Comparison of ENCODE assay signal across 1 cellular context in the genomic region with DNA sequence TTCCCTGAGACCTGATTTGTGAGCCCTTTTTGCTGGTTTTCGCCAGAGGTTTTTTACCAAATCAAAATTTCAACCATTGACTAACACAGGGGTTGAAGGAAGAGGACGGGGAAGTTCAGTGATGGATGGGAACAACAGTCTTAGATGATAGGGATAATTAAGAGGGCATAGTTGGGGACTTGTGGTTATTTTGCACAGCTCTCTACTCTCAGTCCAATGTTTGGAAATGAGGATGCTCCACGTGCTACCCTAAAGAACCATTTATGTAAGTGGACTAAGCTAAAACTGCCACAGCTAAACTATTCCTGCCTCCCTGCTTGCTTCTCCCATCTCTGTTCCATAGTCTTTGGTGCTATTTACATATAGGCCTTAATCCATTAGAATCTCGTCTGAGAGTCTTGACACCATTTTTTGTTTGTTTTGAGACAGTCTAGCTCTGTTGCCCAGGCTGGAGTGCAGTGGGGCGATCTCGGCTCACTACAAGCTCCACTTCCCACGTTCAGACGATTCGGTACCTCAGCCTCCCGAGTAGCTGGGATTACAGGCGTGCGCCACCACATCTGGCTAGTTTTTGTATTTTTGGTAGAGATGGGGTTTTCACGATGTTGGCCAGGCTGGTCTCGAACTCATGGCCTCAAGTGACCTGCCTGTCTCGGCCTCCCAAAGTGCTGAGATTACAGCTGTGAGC.
TF ChIP-seq lines count a peak whose summit lies in the region.

No MANE protein-coding gene starts in this region.

TF ChIP-seq in K562, 482 proteins besides CTCF, POLR2A, EP300 and RAD21 (continued from another document and continues in another):
- TF ChIP-seq, protein P1, sequence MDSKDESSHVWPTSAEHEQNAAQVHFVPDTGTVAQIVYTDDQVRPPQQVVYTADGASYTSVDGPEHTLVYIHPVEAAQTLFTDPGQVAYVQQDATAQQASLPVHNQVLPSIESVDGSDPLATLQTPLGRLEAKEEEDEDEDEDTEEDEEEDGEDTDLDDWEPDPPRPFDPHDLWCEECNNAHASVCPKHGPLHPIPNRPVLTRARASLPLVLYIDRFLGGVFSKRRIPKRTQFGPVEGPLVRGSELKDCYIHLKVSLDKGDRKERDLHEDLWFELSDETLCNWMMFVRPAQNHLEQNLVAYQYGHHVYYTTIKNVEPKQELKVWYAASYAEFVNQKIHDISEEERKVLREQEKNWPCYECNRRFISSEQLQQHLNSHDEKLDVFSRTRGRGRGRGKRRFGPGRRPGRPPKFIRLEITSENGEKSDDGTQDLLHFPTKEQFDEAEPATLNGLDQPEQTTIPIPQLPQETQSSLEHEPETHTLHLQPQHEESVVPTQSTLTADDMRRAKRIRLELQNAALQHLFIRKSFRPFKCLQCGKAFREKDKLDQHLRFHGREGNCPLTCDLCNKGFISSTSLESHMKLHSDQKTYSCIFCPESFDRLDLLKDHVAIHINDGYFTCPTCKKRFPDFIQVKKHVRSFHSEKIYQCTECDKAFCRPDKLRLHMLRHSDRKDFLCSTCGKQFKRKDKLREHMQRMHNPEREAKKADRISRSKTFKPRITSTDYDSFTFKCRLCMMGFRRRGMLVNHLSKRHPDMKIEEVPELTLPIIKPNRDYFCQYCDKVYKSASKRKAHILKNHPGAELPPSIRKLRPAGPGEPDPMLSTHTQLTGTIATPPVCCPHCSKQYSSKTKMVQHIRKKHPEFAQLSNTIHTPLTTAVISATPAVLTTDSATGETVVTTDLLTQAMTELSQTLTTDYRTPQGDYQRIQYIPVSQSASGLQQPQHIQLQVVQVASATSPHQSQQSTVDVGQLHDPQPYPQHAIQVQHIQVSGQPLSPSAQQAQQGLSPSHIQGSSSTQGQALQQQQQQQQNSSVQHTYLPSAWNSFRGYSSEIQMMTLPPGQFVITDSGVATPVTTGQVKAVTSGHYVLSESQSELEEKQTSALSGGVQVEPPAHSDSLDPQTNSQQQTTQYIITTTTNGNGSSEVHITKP (IDR thresholded peaks at IDR 0.05; ENCODE audit: partially characterized antibody) = no peak
- TF ChIP-seq SIX5 (IDR thresholded peaks at IDR 0.05; ENCODE audit: borderline replicate concordance in 1 of 2, insufficient read depth in 1 of 2, low read depth in 1 of 2, low read length in 2 of 2) (no peak), ZNF134 (CRISPR knock-in tag; conservative IDR thresholded peaks at IDR 0.05) (no peak), ZNF699 (CRISPR knock-in tag; IDR thresholded peaks at IDR 0.05; ENCODE audit: insufficient replicate concordance) (no peak), CBFB (CRISPR knock-in tag; IDR thresholded peaks at IDR 0.05) (no peak), BRCA1 (IDR thresholded peaks at IDR 0.05) (no peak), BRCA1 (CRISPR knock-in tag; IDR thresholded peaks at IDR 0.05) (no peak), SRF (CRISPR knock-in tag; IDR thresholded peaks at IDR 0.05) (no peak), ZNF282 (CRISPR knock-in tag; IDR thresholded peaks at IDR 0.05) (no peak), RBM17 (IDR thresholded peaks at IDR 0.05; ENCODE audit: borderline replicate concordance, low read depth, low read length) (no peak), SMC3 (conservative IDR thresholded peaks at IDR 0.05; ENCODE audit: insufficient read depth, low read depth, low read length) (no peak), CBX3 (IDR thresholded peaks at IDR 0.05; ENCODE audit: borderline replicate concordance in 1 of 2, low read length in 2 of 2) (no peak), ZNF444 (CRISPR knock-in tag; IDR thresholded peaks at IDR 0.05) (no peak), MCM3 (IDR thresholded peaks at IDR 0.05) (no peak), MAFG (tag; conservative IDR thresholded peaks at IDR 0.05) (no peak), FOSL1 (tag; conservative IDR thresholded peaks at IDR 0.05) (0 out of 2 replicates have a peak, but pooled peaks have one; percentile 9), POU5F1 (IDR thresholded peaks at IDR 0.05; ENCODE audit: borderline replicate concordance, low read depth, low read length, partially characterized antibody) (no peak), GTF2E2 (tag; IDR thresholded peaks at IDR 0.05) (no peak), PHF21A (IDR thresholded peaks at IDR 0.05; ENCODE audit: borderline replicate concordance, low read depth) (no peak), HDGF (IDR thresholded peaks at IDR 0.05) (no peak), ZNF583 (CRISPR knock-in tag; IDR thresholded peaks at IDR 0.05) (0 out of 2 replicates have a peak, but pooled peaks have one; percentile 1), ATF1 (CRISPR knock-in tag; IDR thresholded peaks at IDR 0.05) (no peak), ATF1 (tag; IDR thresholded peaks at IDR 0.05) (no peak), CSDE1 (IDR thresholded peaks at IDR 0.05) (peak in 1 of 2 experiments; percentile 24; a peak in 1 of 4 replicates), PRPF4 (IDR thresholded peaks at IDR 0.05; ENCODE audit: insufficient read depth, low read depth, low read length, poor library complexity, severe bottlenecking) (no peak), ZNF165 (CRISPR knock-in tag; IDR thresholded peaks at IDR 0.05; ENCODE audit: borderline replicate concordance) (no peak), OTX1 (CRISPR knock-in tag; IDR thresholded peaks at IDR 0.05) (no peak)
- TF ChIP-seq, protein P2, sequence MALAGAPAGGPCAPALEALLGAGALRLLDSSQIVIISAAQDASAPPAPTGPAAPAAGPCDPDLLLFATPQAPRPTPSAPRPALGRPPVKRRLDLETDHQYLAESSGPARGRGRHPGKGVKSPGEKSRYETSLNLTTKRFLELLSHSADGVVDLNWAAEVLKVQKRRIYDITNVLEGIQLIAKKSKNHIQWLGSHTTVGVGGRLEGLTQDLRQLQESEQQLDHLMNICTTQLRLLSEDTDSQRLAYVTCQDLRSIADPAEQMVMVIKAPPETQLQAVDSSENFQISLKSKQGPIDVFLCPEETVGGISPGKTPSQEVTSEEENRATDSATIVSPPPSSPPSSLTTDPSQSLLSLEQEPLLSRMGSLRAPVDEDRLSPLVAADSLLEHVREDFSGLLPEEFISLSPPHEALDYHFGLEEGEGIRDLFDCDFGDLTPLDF (CRISPR knock-in tag; IDR thresholded peaks at IDR 0.05) = no peak
- TF ChIP-seq, protein P3, sequence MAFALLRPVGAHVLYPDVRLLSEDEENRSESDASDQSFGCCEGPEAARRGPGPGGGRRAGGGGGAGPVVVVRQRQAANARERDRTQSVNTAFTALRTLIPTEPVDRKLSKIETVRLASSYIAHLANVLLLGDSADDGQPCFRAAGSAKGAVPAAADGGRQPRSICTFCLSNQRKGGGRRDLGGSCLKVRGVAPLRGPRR (CRISPR knock-in tag; IDR thresholded peaks at IDR 0.05) = no peak
- TF ChIP-seq, protein P4, sequence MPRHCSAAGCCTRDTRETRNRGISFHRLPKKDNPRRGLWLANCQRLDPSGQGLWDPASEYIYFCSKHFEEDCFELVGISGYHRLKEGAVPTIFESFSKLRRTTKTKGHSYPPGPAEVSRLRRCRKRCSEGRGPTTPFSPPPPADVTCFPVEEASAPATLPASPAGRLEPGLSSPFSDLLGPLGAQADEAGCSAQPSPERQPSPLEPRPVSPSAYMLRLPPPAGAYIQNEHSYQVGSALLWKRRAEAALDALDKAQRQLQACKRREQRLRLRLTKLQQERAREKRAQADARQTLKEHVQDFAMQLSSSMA (CRISPR knock-in tag; IDR thresholded peaks at IDR 0.05) = no peak
- TF ChIP-seq, protein P5, sequence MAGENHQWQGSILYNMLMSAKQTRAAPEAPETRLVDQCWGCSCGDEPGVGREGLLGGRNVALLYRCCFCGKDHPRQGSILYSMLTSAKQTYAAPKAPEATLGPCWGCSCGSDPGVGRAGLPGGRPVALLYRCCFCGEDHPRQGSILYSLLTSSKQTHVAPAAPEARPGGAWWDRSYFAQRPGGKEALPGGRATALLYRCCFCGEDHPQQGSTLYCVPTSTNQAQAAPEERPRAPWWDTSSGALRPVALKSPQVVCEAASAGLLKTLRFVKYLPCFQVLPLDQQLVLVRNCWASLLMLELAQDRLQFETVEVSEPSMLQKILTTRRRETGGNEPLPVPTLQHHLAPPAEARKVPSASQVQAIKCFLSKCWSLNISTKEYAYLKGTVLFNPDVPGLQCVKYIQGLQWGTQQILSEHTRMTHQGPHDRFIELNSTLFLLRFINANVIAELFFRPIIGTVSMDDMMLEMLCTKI (IDR thresholded peaks at IDR 0.05; ENCODE audit: partially characterized antibody) = no peak
- TF ChIP-seq, protein P6, sequence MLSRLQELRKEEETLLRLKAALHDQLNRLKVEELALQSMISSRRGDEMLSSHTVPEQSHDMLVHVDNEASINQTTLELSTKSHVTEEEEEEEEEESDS (CRISPR knock-in tag; IDR thresholded peaks at IDR 0.05) = no peak
- TF ChIP-seq, protein P7, sequence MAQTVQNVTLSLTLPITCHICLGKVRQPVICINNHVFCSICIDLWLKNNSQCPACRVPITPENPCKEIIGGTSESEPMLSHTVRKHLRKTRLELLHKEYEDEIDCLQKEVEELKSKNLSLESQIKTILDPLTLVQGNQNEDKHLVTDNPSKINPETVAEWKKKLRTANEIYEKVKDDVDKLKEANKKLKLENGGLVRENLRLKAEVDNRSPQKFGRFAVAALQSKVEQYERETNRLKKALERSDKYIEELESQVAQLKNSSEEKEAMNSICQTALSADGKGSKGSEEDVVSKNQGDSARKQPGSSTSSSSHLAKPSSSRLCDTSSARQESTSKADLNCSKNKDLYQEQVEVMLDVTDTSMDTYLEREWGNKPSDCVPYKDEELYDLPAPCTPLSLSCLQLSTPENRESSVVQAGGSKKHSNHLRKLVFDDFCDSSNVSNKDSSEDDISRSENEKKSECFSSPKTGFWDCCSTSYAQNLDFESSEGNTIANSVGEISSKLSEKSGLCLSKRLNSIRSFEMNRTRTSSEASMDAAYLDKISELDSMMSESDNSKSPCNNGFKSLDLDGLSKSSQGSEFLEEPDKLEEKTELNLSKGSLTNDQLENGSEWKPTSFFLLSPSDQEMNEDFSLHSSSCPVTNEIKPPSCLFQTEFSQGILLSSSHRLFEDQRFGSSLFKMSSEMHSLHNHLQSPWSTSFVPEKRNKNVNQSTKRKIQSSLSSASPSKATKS (CRISPR knock-in tag; IDR thresholded peaks at IDR 0.05) = no peak
- TF ChIP-seq, protein P8, sequence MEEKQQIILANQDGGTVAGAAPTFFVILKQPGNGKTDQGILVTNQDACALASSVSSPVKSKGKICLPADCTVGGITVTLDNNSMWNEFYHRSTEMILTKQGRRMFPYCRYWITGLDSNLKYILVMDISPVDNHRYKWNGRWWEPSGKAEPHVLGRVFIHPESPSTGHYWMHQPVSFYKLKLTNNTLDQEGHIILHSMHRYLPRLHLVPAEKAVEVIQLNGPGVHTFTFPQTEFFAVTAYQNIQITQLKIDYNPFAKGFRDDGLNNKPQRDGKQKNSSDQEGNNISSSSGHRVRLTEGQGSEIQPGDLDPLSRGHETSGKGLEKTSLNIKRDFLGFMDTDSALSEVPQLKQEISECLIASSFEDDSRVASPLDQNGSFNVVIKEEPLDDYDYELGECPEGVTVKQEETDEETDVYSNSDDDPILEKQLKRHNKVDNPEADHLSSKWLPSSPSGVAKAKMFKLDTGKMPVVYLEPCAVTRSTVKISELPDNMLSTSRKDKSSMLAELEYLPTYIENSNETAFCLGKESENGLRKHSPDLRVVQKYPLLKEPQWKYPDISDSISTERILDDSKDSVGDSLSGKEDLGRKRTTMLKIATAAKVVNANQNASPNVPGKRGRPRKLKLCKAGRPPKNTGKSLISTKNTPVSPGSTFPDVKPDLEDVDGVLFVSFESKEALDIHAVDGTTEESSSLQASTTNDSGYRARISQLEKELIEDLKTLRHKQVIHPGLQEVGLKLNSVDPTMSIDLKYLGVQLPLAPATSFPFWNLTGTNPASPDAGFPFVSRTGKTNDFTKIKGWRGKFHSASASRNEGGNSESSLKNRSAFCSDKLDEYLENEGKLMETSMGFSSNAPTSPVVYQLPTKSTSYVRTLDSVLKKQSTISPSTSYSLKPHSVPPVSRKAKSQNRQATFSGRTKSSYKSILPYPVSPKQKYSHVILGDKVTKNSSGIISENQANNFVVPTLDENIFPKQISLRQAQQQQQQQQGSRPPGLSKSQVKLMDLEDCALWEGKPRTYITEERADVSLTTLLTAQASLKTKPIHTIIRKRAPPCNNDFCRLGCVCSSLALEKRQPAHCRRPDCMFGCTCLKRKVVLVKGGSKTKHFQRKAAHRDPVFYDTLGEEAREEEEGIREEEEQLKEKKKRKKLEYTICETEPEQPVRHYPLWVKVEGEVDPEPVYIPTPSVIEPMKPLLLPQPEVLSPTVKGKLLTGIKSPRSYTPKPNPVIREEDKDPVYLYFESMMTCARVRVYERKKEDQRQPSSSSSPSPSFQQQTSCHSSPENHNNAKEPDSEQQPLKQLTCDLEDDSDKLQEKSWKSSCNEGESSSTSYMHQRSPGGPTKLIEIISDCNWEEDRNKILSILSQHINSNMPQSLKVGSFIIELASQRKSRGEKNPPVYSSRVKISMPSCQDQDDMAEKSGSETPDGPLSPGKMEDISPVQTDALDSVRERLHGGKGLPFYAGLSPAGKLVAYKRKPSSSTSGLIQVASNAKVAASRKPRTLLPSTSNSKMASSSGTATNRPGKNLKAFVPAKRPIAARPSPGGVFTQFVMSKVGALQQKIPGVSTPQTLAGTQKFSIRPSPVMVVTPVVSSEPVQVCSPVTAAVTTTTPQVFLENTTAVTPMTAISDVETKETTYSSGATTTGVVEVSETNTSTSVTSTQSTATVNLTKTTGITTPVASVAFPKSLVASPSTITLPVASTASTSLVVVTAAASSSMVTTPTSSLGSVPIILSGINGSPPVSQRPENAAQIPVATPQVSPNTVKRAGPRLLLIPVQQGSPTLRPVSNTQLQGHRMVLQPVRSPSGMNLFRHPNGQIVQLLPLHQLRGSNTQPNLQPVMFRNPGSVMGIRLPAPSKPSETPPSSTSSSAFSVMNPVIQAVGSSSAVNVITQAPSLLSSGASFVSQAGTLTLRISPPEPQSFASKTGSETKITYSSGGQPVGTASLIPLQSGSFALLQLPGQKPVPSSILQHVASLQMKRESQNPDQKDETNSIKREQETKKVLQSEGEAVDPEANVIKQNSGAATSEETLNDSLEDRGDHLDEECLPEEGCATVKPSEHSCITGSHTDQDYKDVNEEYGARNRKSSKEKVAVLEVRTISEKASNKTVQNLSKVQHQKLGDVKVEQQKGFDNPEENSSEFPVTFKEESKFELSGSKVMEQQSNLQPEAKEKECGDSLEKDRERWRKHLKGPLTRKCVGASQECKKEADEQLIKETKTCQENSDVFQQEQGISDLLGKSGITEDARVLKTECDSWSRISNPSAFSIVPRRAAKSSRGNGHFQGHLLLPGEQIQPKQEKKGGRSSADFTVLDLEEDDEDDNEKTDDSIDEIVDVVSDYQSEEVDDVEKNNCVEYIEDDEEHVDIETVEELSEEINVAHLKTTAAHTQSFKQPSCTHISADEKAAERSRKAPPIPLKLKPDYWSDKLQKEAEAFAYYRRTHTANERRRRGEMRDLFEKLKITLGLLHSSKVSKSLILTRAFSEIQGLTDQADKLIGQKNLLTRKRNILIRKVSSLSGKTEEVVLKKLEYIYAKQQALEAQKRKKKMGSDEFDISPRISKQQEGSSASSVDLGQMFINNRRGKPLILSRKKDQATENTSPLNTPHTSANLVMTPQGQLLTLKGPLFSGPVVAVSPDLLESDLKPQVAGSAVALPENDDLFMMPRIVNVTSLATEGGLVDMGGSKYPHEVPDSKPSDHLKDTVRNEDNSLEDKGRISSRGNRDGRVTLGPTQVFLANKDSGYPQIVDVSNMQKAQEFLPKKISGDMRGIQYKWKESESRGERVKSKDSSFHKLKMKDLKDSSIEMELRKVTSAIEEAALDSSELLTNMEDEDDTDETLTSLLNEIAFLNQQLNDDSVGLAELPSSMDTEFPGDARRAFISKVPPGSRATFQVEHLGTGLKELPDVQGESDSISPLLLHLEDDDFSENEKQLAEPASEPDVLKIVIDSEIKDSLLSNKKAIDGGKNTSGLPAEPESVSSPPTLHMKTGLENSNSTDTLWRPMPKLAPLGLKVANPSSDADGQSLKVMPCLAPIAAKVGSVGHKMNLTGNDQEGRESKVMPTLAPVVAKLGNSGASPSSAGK (IDR thresholded peaks at IDR 0.05) = peak; percentile 47
